In the genomic region with DNA sequence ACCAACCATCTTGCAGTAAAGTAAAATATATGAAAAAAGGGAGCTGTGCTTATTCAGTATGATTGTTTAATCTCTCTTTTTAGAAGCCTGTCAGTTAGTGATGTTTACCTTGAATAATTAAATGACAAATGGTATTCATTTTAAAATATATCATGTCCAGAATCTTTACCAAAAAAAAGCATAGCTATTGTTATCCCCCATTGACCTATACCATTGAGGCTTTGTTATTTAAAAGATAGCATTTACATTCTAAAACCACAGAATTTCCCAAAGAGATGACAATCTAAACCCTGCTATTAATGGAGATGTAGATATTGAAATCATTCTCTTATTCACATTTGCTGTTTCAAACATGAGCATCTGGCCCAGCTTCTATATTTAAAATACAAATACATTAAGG, we compare ENCODE assay signal across 24 cellular contexts. TPM values are rescaled to one million over a fixed set of nuclear protein-coding genes. Genes with fewer than 3 reads are reported as not detected.
DNase-seq lines count a peak whose midpoint lies in the region; ATAC-seq, FAIRE-seq and TF ChIP-seq lines count a peak whose summit lies in the region.
"Had no signal": no experiment of that assay in that cellular context is flagged by ENCODE, and none has a peak within 500 bp of the region (broad histone marks: within the 10 kb centered on the region; RNA-seq: fewer than 3 reads in every experiment).

No MANE protein-coding gene starts in this region.

- peak overlapping the region; percentile 70 for H4K5ac ChIP-seq in H1 (ENCODE audit: insufficient read length, low read depth, low read length)

- H4K91ac ChIP-seq in H1 (replicated peaks; ENCODE audit: insufficient read length, low read length), result no peak overlapping the region

- H3K23ac ChIP-seq in H1 (ENCODE audit: insufficient read length), result no peak overlapping the region

- H3K14ac ChIP-seq in H1 (ENCODE audit: insufficient read length), result no peak overlapping the region

- H3K79me2 ChIP-seq in H1 (ENCODE audit: control insufficient read depth in 1 of 2, insufficient read depth in 2 of 2, low read length in 2 of 2) (peaks cover 0 to 8% of the 10 kb centered on the region in 2 experiments; a peak in 1 of 4 replicates), neural progenitor cell (ENCODE audit: low read depth) (no peaks in the 10 kb centered on the region)

- no peak overlapping the region for H2BK120ac ChIP-seq in H1 (replicated peaks; ENCODE audit: low read depth, low read length)

- no peak overlapping the region for H3K56ac ChIP-seq in H1 (replicated peaks; ENCODE audit: insufficient read length, low read depth, low read length)

- H3F3A ChIP-seq in neural progenitor cell (ENCODE audit: low read depth), result peaks cover 15% of the 10 kb centered on the region

- H3K4me1 ChIP-seq in HUES64 (ENCODE audit: insufficient read depth, low read length), result peaks cover 40% of the 10 kb centered on the region
- H3K4me1 ChIP-seq in H1 (replicated peaks in 1 of 4; ENCODE audit: control insufficient read depth in 3 of 4, insufficient read depth in 4 of 4, low read length in 3 of 4), result peaks cover 3 to 20% (median 18%) of the 10 kb centered on the region in 4 experiments
- H3K4me1 ChIP-seq in neural progenitor cell, result peaks cover 14% of the 10 kb centered on the region
- H3K4me1 ChIP-seq: A549, Caco-2 had no signal

- H2BK20ac ChIP-seq in H1 (ENCODE audit: low read length), result no peak overlapping the region

- H3K27me3 ChIP-seq in H7 (ENCODE audit: control insufficient read depth, insufficient read depth, low read length), result peaks cover 5% of the 10 kb centered on the region; the same call in 1 of the 2 replicates
- peaks cover 20% of the 10 kb centered on the region for H3K27me3 ChIP-seq in HUES64 (ENCODE audit: insufficient read depth, low read length)
- no peaks in the 10 kb centered on the region for H3K27me3 ChIP-seq in H1 (replicated peaks in 1 of 4; ENCODE audit: control insufficient read depth in 3 of 4, extremely low read depth in 1 of 4, insufficient read depth in 3 of 4, low read length in 3 of 4)
- H3K27me3 ChIP-seq in neural progenitor cell, result peaks cover 25% of the 10 kb centered on the region

- H3K79me1 ChIP-seq in H1 (ENCODE audit: low read depth, low read length), result no peaks in the 10 kb centered on the region

- no peak for TF ChIP-seq EP300 in H1 (IDR thresholded peaks at IDR 0.05; ENCODE audit: borderline replicate concordance in 1 of 2, low read depth in 2 of 2, low read length in 2 of 2)

- H3K36me3 ChIP-seq in H7 (replicated peaks; ENCODE audit: control insufficient read depth, insufficient read depth, low read length), result no peaks in the 10 kb centered on the region
- H3K36me3 ChIP-seq in HUES64 (ENCODE audit: insufficient read depth, low read length), result peaks cover 16% of the 10 kb centered on the region
- peaks cover 0 to 21% (median 10%) of the 10 kb centered on the region in 4 experiments; a peak in 5 of 8 replicates for H3K36me3 ChIP-seq in H1 (ENCODE audit: control insufficient read depth in 2 of 4, insufficient read depth in 4 of 4, low read length in 3 of 4)
- no peaks in the 10 kb centered on the region for H3K36me3 ChIP-seq in neural progenitor cell
- H3K36me3 ChIP-seq: BLaER1 had no signal

- no peak overlapping the region for H3K4me3 Mint-ChIP-seq in neural progenitor cell

- no peak overlapping the region for H3K4ac ChIP-seq in H1 (replicated peaks; ENCODE audit: insufficient read length, low read depth, low read length)

- ATAC-seq in HG03520 (IDR thresholded peaks at IDR 0.05; ENCODE audit: unreplicated experiment) (no peak), HG02571 (IDR thresholded peaks at IDR 0.05; ENCODE audit: unreplicated experiment) (no peak), GM18858 (IDR thresholded peaks at IDR 0.05; ENCODE audit: unreplicated experiment) (no peak)
- ATAC-seq: A549, T-cell had no signal

- no peaks in the 10 kb centered on the region for H4K20me1 ChIP-seq in H1 (replicated peaks in 1 of 2; ENCODE audit: control insufficient read depth in 1 of 2, insufficient read depth in 2 of 2, low read length in 2 of 2)
- no peaks in the 10 kb centered on the region for H4K20me1 ChIP-seq in neural progenitor cell (ENCODE audit: low read depth)
- H4K20me1 ChIP-seq: BLaER1 had no signal

- peak overlapping the region; percentile 81 to 93 for H3K4me2 ChIP-seq in H1 (ENCODE audit: insufficient read depth in 1 of 2, low read depth in 2 of 2, low read length in 2 of 2)
- H3K4me2 ChIP-seq in neural progenitor cell, result peak overlapping the region; percentile 78
- H3K4me2 ChIP-seq: A549, BLaER1 had no signal

- TF ChIP-seq CTCF in H1 (IDR thresholded peaks at IDR 0.05; ENCODE audit: control extremely low read depth in 1 of 3, insufficient read depth in 1 of 3, low read depth in 1 of 3, low read length in 3 of 3), result no peak
- no peak for TF ChIP-seq CTCF in neural progenitor cell (IDR thresholded peaks at IDR 0.05)

- no peak overlapping the region for H3K4me3 ChIP-seq in H7 (ENCODE audit: insufficient read depth, low read depth, low read length)
- peak overlapping the region; percentile 70 for H3K4me3 ChIP-seq in HUES64 (ENCODE audit: low read length)
- peak overlapping the region in 2 of 4 experiments; percentile 18 to 76; a peak in 3 of 8 replicates for H3K4me3 ChIP-seq in H1 (ENCODE audit: extremely low read depth in 1 of 4, insufficient read depth in 2 of 4, low read depth in 3 of 4, low read length in 4 of 4)
- H3K4me3 ChIP-seq in neural progenitor cell, result no peak overlapping the region
- H3K4me3 ChIP-seq: A549, BLaER1 had no signal

- H3K27ac ChIP-seq in HUES64 (ENCODE audit: low read depth, low read length) (peak overlapping the region; percentile 87; the same call in 1 of the 2 replicates), H1 (ENCODE audit: low read depth, low read length) (no peak overlapping the region), neural progenitor cell (no peak overlapping the region)
- H3K27ac ChIP-seq: A549, BLaER1, RWPE1 had no signal

- no peak overlapping the region for H3K18ac ChIP-seq in H1 (ENCODE audit: extremely low read depth, low read length)

- CTCF ChIA-PET in H1 (lab: Charles Lee; ENCODE audit: partially characterized antibody), result interaction anchor here (0.6 to 4.0 kb wide), 17 partner anchors 10 to 120 kb away, joined by 3 to 28 read pairs (median 5); partner anchors contain the start of gene SUGT1

- DNase-seq in H7 (peak; percentile 25), H1 (ENCODE audit: low read depth in 1 of 2, low spot score in 2 of 2) (no peak), neural progenitor cell (ENCODE audit: low spot score) (no peak)
- DNase-seq: Caco-2; CD4-positive, alpha-beta memory T cell; DMS 273 treated with DMSO at 0.1 percent for 48 hours; GOT3; KBM-7; NCI-H1092; NCI-H1436; NCI-H187 treated with DMSO at 0.1 percent for 48 hours; NCI-H2107; NCI-H510A; NCI-H774; NK-92 treated with Interleukin-12 subunit alpha and Interleukin-12 subunit beta, amount 100 ng/mL, for 24 hours; SIG-M5; T-cell had no signal

- H3K9ac ChIP-seq in HUES64 (ENCODE audit: low read depth, low read length) (0 out of 2 replicates have a peak overlapping the region, but pooled peaks have one; percentile 77), H1 (replicated peaks in 1 of 4; ENCODE audit: extremely low read depth in 1 of 4, low read depth in 3 of 4, low read length in 3 of 4) (no peak overlapping the region), neural progenitor cell (no peak overlapping the region)
- H3K9ac ChIP-seq: BLaER1 had no signal

- no peak for TF ChIP-seq RAD21 in H1 (IDR thresholded peaks at IDR 0.05 in 1 of 2, conservative IDR thresholded peaks at IDR 0.05 in 1 of 2; ENCODE audit: low read depth in 2 of 2, low read length in 2 of 2)

- no peak for FAIRE-seq in H1 (lab: Jason Lieb, UNC)
- FAIRE-seq: A549 had no signal

- no peak overlapping the region for H2AFZ ChIP-seq in H1 (ENCODE audit: low read length)
- no peak overlapping the region for H2AFZ ChIP-seq in neural progenitor cell (replicated peaks)

- H3K23me2 ChIP-seq in H1 (ENCODE audit: low read depth, low read length), result peaks cover 13% of the 10 kb centered on the region; the same call in 1 of the 2 replicates

- peaks cover 20% of the 10 kb centered on the region for H3K27me3 Mint-ChIP-seq in neural progenitor cell (ENCODE audit: insufficient read depth, low read depth)

- H2AK5ac ChIP-seq in H1 (ENCODE audit: low read depth, low read length), result no peak overlapping the region

- TF ChIP-seq POLR2A in H1 (IDR thresholded peaks at IDR 0.05; ENCODE audit: control extremely low read depth in 1 of 2, low read depth in 2 of 2, low read length in 2 of 2), result no peak

- no peak overlapping the region for H2BK15ac ChIP-seq in H1 (ENCODE audit: low read length)

- no peak overlapping the region for H4K8ac ChIP-seq in H1 (ENCODE audit: extremely low read depth, insufficient read depth, low read length)

- no peak overlapping the region for H3K27ac Mint-ChIP-seq in neural progenitor cell
- H3K27ac Mint-ChIP-seq: CD4-positive, alpha-beta memory T cell; T-cell had no signal

- no peaks in the 10 kb centered on the region for H3K36me3 Mint-ChIP-seq in neural progenitor cell
- H3K36me3 Mint-ChIP-seq: CD4-positive, alpha-beta memory T cell; T-cell had no signal

- peaks cover under 1% of the 10 kb centered on the region for H3K9me3 Mint-ChIP-seq in neural progenitor cell

- H3K9me3 ChIP-seq in HUES64 (ENCODE audit: insufficient read depth, low read depth, low read length) (no peaks in the 10 kb centered on the region), H1 (ENCODE audit: insufficient read depth in 2 of 2, low read depth in 1 of 2, low read length in 1 of 2) (no peaks in the 10 kb centered on the region), neural progenitor cell (ENCODE audit: low read depth) (no peaks in the 10 kb centered on the region)
- H3K9me3 ChIP-seq: A549, Caco-2 had no signal

- POLR2A ChIA-PET in H1 (lab: Charles Lee; ENCODE audit: partially characterized antibody), result interaction anchor here (0.5 to 4.4 kb wide), 16 partner anchors 9 to 144 kb away, joined by 3 to 25 read pairs (median 4); partner anchors contain the start of gene SUGT1

- no peak overlapping the region for H2BK12ac ChIP-seq in H1 (ENCODE audit: low read depth, low read length)

- peaks cover 20% of the 10 kb centered on the region for H3K4me1 Mint-ChIP-seq in neural progenitor cell

- no peak overlapping the region for H2BK5ac ChIP-seq in H1 (ENCODE audit: low read depth, low read length)

RNA-seq across cellular contexts. Expression of gene CNMD, which starts 2.2 kb away (rescaled TPM):
- 42.6 and 51.7 TPM in 2 replicates for total RNA-seq in H7 (2014; rRNA removed; shearing (Covaris generic))
- polyA plus RNA-seq in HUES64 (2013, experiment 1 of 2), result 69.7 TPM
- 63.9 TPM for polyA plus RNA-seq in HUES64 (2013, experiment 2 of 2)
- total RNA-seq in H1 (2021; fragmentation: NEBNext Ultra II Directional; extraction: Animal tissue kit (Norgen Biotek cat#: 25700)), result 113 and 122 TPM in 2 replicates
- polyA plus RNA-seq in H1 (2011; rRNA removed), result 57.6 and 87.4 TPM in 2 replicates
- polyA plus RNA-seq in H1 (2011; cell fraction: cytosol; rRNA removed), result 99.3 TPM
- 40.9 TPM for polyA plus RNA-seq in H1 (2011; cell fraction: nucleus; rRNA removed)
- polyA plus RNA-seq in H1 (2012, experiment 1 of 2), result 122 to 180 TPM (median 131 TPM) in 4 replicates
- polyA plus RNA-seq in H1 (2012, experiment 2 of 2), result 53.2 TPM
- 136 TPM for polyA plus RNA-seq in H1 (2013, experiment 1 of 2)
- 149 TPM for polyA plus RNA-seq in H1 (2013, experiment 2 of 2)
- polyA minus RNA-seq in H1 (2011; rRNA and poly(A)+ RNA removed), result 39.8 and 42.2 TPM in 2 replicates
- polyA minus RNA-seq in H1 (2011; cell fraction: cytosol; rRNA and poly(A)+ RNA removed), result 51.8 TPM
- 37.1 TPM for polyA minus RNA-seq in H1 (2011; cell fraction: nucleus; rRNA and poly(A)+ RNA removed)
- total RNA-seq in neural progenitor cell (ENCODE audit: low replicate concordance), result 5.3 and 5.5 TPM in 2 replicates
- total RNA-seq: Caco-2; CD4-positive, alpha-beta memory T cell; T-cell had no signal
- polyA plus RNA-seq: A549; CD4-positive, alpha-beta memory T cell had no signal
